In the genomic region with DNA sequence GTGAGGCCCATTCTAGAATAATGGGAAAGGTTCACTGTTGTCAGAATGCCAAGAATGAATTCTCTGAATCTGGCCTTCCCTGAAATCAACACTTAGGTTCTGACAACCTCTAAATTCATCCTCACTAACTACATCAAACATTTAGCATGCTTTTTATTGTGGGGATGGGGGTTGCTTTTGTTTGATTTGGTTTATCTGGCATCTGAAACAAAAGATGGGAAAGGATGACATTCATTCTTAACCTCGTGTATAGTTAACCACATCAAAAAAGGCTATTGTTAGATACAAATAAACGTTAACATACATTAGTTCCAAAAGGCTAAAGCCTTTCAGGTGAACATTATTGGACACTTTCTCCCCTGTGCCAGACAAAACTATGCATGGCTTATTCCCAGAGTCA, we compare ENCODE assay signal across 36 cellular contexts.
"Had no signal": no experiment of that assay in that cellular context is flagged by ENCODE, and none has a peak within 500 bp of the region (broad histone marks: within the 10 kb centered on the region; RNA-seq: fewer than 3 reads in every experiment).

No MANE protein-coding gene starts in this region.

- H3K9me3 Mint-ChIP-seq: activated B cell treated with CpG ODN at 0.5 μM for 24 hours; activated CD4-positive, alpha-beta memory T cell treated with anti-CD3 and anti-CD28 coated beads for 36 hours; activated CD8-positive, alpha-beta T cell treated with anti-CD3 and anti-CD28 coated beads for 36 hours; activated naive CD4-positive, alpha-beta T cell treated with anti-CD3 and anti-CD28 coated beads, Interleukin-2, amount 10 ng/mL, durations not matched to agents 7 days and 5 days; activated naive CD4-positive, alpha-beta T cell treated with anti-CD3 and anti-CD28 coated beads, Interleukin-2, amount 50 U/mL, for 24 hours; activated naive CD8-positive, alpha-beta T cell treated with anti-CD3 and anti-CD28 coated beads, Interleukin-2, amount 10 ng/mL, durations not matched to agents 7 days and 5 days; activated naive CD8-positive, alpha-beta T cell treated with anti-CD3 and anti-CD28 coated beads, Interleukin-2, amount 50 U/mL, for 24 hours; activated T-helper 2 cell treated with anti-CD3 and anti-CD28 coated beads, Interferon-gamma antibody, Interleukin-2, Interleukin-4, amounts not matched to agents 10 μg/mL and 5 μg/mL and 100 μg/mL, durations not matched to agents 14 hours and 24 hours and 36 hours; T-helper 2 cell treated with Interferon-gamma antibody and Interleukin-4, amounts not matched to agents 5 μg/mL and 100 μg/mL, for 36 hours had no signal

- ATAC-seq: activated CD8-positive, alpha-beta T cell treated with anti-CD3 and anti-CD28 coated beads for 36 hours; activated naive CD8-positive, alpha-beta T cell treated with anti-CD3 and anti-CD28 coated beads, Interleukin-2, amount 50 U/mL, for 24 hours; body of pancreas had no signal

- H3K27ac ChIP-seq: ascending aorta, body of pancreas, brain microvascular endothelial cell, cardiac muscle cell, colonic mucosa, VCaP had no signal

- DNase-seq: activated B cell treated with CpG ODN at 0.5 μM for 24 hours; activated CD4-positive, alpha-beta memory T cell treated with anti-CD3 and anti-CD28 coated beads for 36 hours; activated CD4-positive, alpha-beta T cell treated with anti-CD3 and anti-CD28 coated beads for 4 hours; activated CD4-positive, alpha-beta T cell treated with anti-CD3 and anti-CD28 coated beads, Interleukin-2, amount 10 ng/mL, durations not matched to agents 24 days and 14 days; activated CD4-positive, alpha-beta T cell treated with anti-CD3 and anti-CD28 coated beads, Interleukin-2, amount 50 U/mL, for 1 hour; activated CD4-positive, alpha-beta T cell treated with anti-CD3 and anti-CD28 coated beads, Interleukin-2, amount 50 U/mL, for 4 hours; activated CD4-positive, CD25-positive, alpha-beta regulatory T cell treated with anti-CD3 and anti-CD28 coated beads, Interleukin-2, amount 50 U/mL, for 72 hours; activated CD8-positive, alpha-beta memory T cell treated with anti-CD3 and anti-CD28 coated beads, Interleukin-2, amount 50 U/mL, for 4 hours; activated CD8-positive, alpha-beta T cell treated with anti-CD3 and anti-CD28 coated beads for 36 hours; activated effector memory CD4-positive, alpha-beta T cell treated with Interleukin-2 at 50 U/mL for 16 hours; activated gamma-delta T cell; activated naive CD4-positive, alpha-beta T cell treated with anti-CD3 and anti-CD28 coated beads, Interleukin-2, amount 10 ng/mL, durations not matched to agents 7 days and 5 days; activated naive CD4-positive, alpha-beta T cell treated with Interleukin-2 at 50 U/mL for 16 hours; activated naive CD8-positive, alpha-beta T cell treated with anti-CD3 and anti-CD28 coated beads, Interleukin-2, amount 10 ng/mL, durations not matched to agents 7 days and 5 days; activated naive CD8-positive, alpha-beta T cell treated with anti-CD3 and anti-CD28 coated beads, Interleukin-2, amount 50 U/mL, for 24 hours; activated T-cell treated with anti-CD3 and anti-CD28 coated beads for 4 hours; activated T-cell treated with anti-CD3 and anti-CD28 coated beads, Interleukin-2, amount 50 U/mL, for 1 hour; activated T-cell treated with anti-CD3 and anti-CD28 coated beads, Interleukin-2, amount 50 U/mL, for 48 hours; amygdala; anterior cingulate cortex; body of pancreas; brain microvascular endothelial cell; caudate nucleus; cerebellar nuclear complex; colonic mucosa; cortex of kidney; T-helper 2 cell; T-helper 9 cell had no signal

- H3K36me3 Mint-ChIP-seq: activated CD4-positive, alpha-beta memory T cell treated with anti-CD3 and anti-CD28 coated beads for 36 hours; activated naive CD4-positive, alpha-beta T cell treated with anti-CD3 and anti-CD28 coated beads, Interleukin-2, amount 10 ng/mL, durations not matched to agents 7 days and 5 days; activated naive CD4-positive, alpha-beta T cell treated with anti-CD3 and anti-CD28 coated beads, Interleukin-2, amount 50 U/mL, for 24 hours had no signal

- H3K27me3 ChIP-seq: ascending aorta, body of pancreas, brain microvascular endothelial cell, cardiac muscle cell, colonic mucosa had no signal

- H3K4me3 Mint-ChIP-seq: activated B cell treated with CpG ODN at 0.5 μM for 24 hours; activated CD4-positive, alpha-beta memory T cell treated with anti-CD3 and anti-CD28 coated beads for 36 hours; activated CD4-positive, alpha-beta T cell treated with anti-CD3 and anti-CD28 coated beads, Interleukin-2, amount 10 ng/mL, durations not matched to agents 24 days and 14 days; activated CD8-positive, alpha-beta T cell treated with anti-CD3 and anti-CD28 coated beads for 36 hours; activated naive CD4-positive, alpha-beta T cell treated with anti-CD3 and anti-CD28 coated beads, Interleukin-2, amount 10 ng/mL, durations not matched to agents 7 days and 5 days; activated naive CD4-positive, alpha-beta T cell treated with anti-CD3 and anti-CD28 coated beads, Interleukin-2, amount 50 U/mL, for 24 hours; activated naive CD8-positive, alpha-beta T cell; activated naive CD8-positive, alpha-beta T cell treated with anti-CD3 and anti-CD28 coated beads, Interleukin-2, amount 10 ng/mL, durations not matched to agents 7 days and 5 days; activated naive CD8-positive, alpha-beta T cell treated with anti-CD3 and anti-CD28 coated beads, Interleukin-2, amount 50 U/mL, for 24 hours; central memory CD8-positive, alpha-beta T cell; T-helper 2 cell treated with Interferon-gamma antibody and Interleukin-4, amounts not matched to agents 5 μg/mL and 100 μg/mL, for 36 hours had no signal

- H3K4me1 Mint-ChIP-seq: activated B cell treated with CpG ODN at 0.5 μM for 24 hours; activated CD4-positive, alpha-beta T cell treated with anti-CD3 and anti-CD28 coated beads, Interleukin-2, amount 10 ng/mL, durations not matched to agents 24 days and 14 days; activated naive CD4-positive, alpha-beta T cell treated with anti-CD3 and anti-CD28 coated beads, Interleukin-2, amount 10 ng/mL, durations not matched to agents 7 days and 5 days; activated naive CD8-positive, alpha-beta T cell treated with anti-CD3 and anti-CD28 coated beads, Interleukin-2, amount 10 ng/mL, durations not matched to agents 7 days and 5 days; activated naive CD8-positive, alpha-beta T cell treated with anti-CD3 and anti-CD28 coated beads, Interleukin-2, amount 50 U/mL, for 24 hours; central memory CD8-positive, alpha-beta T cell had no signal

- H3K36me3 ChIP-seq: ascending aorta, brain microvascular endothelial cell, cardiac muscle cell, colonic mucosa had no signal

- H3K27me3 Mint-ChIP-seq: activated B cell treated with CpG ODN at 0.5 μM for 24 hours; activated CD4-positive, alpha-beta T cell treated with anti-CD3 and anti-CD28 coated beads, Interleukin-2, amount 10 ng/mL, durations not matched to agents 24 days and 14 days; activated CD8-positive, alpha-beta T cell treated with anti-CD3 and anti-CD28 coated beads for 36 hours; activated naive CD4-positive, alpha-beta T cell treated with anti-CD3 and anti-CD28 coated beads, Interleukin-2, amount 10 ng/mL, durations not matched to agents 7 days and 5 days; activated naive CD4-positive, alpha-beta T cell treated with anti-CD3 and anti-CD28 coated beads, Interleukin-2, amount 50 U/mL, for 24 hours; activated naive CD8-positive, alpha-beta T cell; activated naive CD8-positive, alpha-beta T cell treated with anti-CD3 and anti-CD28 coated beads, Interleukin-2, amount 10 ng/mL, durations not matched to agents 7 days and 5 days; activated naive CD8-positive, alpha-beta T cell treated with anti-CD3 and anti-CD28 coated beads, Interleukin-2, amount 50 U/mL, for 24 hours; central memory CD8-positive, alpha-beta T cell had no signal

- H3K9me3 ChIP-seq: ascending aorta, body of pancreas, colonic mucosa had no signal

- H3K4me3 ChIP-seq: ascending aorta, body of pancreas, cardiac muscle cell, colonic mucosa had no signal

- H3K4me1 ChIP-seq: ascending aorta, body of pancreas, colonic mucosa had no signal

- H3K27ac Mint-ChIP-seq: activated B cell treated with CpG ODN at 0.5 μM for 24 hours; activated CD4-positive, alpha-beta memory T cell treated with anti-CD3 and anti-CD28 coated beads for 36 hours; activated CD4-positive, alpha-beta T cell treated with anti-CD3 and anti-CD28 coated beads, Interleukin-2, amount 10 ng/mL, durations not matched to agents 24 days and 14 days; activated CD8-positive, alpha-beta T cell treated with anti-CD3 and anti-CD28 coated beads for 36 hours; activated naive CD4-positive, alpha-beta T cell treated with anti-CD3 and anti-CD28 coated beads, Interleukin-2, amount 10 ng/mL, durations not matched to agents 7 days and 5 days; activated naive CD4-positive, alpha-beta T cell treated with anti-CD3 and anti-CD28 coated beads, Interleukin-2, amount 50 U/mL, for 24 hours; activated naive CD8-positive, alpha-beta T cell; activated naive CD8-positive, alpha-beta T cell treated with anti-CD3 and anti-CD28 coated beads, Interleukin-2, amount 10 ng/mL, durations not matched to agents 7 days and 5 days; activated naive CD8-positive, alpha-beta T cell treated with anti-CD3 and anti-CD28 coated beads, Interleukin-2, amount 50 U/mL, for 24 hours; activated T-helper 2 cell treated with anti-CD3 and anti-CD28 coated beads, Interferon-gamma antibody, Interleukin-2, Interleukin-4, amounts not matched to agents 10 μg/mL and 5 μg/mL and 100 μg/mL, durations not matched to agents 14 hours and 24 hours and 36 hours; T-helper 2 cell treated with Interferon-gamma antibody and Interleukin-4, amounts not matched to agents 5 μg/mL and 100 μg/mL, for 36 hours had no signal
